Comparison of ENCODE assay signal across 9 cellular contexts in the genomic region with DNA sequence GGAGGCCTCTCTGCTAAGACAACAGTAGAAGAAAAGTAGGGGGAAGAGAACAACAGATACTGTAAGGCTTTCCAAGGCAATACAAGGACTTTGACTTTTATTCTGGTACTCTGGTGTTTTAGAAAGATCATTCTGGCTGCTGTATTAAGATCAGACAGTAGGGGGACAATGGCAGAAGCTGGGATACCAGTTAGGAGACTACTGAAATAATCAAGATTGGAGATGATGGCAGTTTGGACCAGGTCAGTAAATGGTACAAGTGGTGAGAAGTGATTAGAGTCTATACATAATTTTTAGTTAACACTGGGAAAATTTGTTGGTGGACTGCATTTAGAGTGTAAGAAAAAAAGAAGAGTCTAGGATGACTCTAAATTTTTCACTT.
DNase-seq lines count a peak whose midpoint lies in the region; TF ChIP-seq lines count a peak whose summit lies in the region.
"Had no signal": no experiment of that assay in that cellular context is flagged by ENCODE, and none has a peak within 500 bp of the region (broad histone marks: within the 10 kb centered on the region; RNA-seq: fewer than 3 reads in every experiment).

No MANE protein-coding gene starts in this region.

- H3K9me3 ChIP-seq in Peyer's patch: no peaks in the 10 kb centered on the region
- H3K9me3 ChIP-seq in stomach: no peaks in the 10 kb centered on the region
- no peaks in the 10 kb centered on the region for H3K9me3 ChIP-seq in testis
- H3K9me3 ChIP-seq: SJCRH30 had no signal

- DNase-seq in DMS 273 treated with DMSO at 0.1 percent for 48 hours (lab: John Stamatoyannopoulos, UW) (peak; percentile 1), HCEC 1CT (peak; percentile 29), Peyer's patch (no peak), fibroblast of mammary gland (ENCODE audit: low read depth) (peak; percentile 50), stomach (no peak), hippocampal formation (lab: John Stamatoyannopoulos, UW) (no peak), nucleus accumbens (lab: John Stamatoyannopoulos, UW) (no peak), testis (no peak)

- H3K27ac ChIP-seq in Peyer's patch (no peak overlapping the region), stomach (no peak overlapping the region), testis (no peak overlapping the region)
- H3K27ac ChIP-seq: SJCRH30 had no signal

- H3K36me3 ChIP-seq in Peyer's patch (peaks cover 0 to 54% (median 0%) of the 10 kb centered on the region in 3 donors), stomach (peaks cover 8 to 90% (median 89%) of the 10 kb centered on the region in 4 donors), testis (ENCODE audit: low read depth, missing control alignments) (no peaks in the 10 kb centered on the region)
- H3K36me3 ChIP-seq: SJCRH30 had no signal

- intact Hi-C loops in stomach (cut with DNase I; ENCODE audit: low total_unique reads) (no loop called here), testis (cut with DNase I; ENCODE audit: low total_unique reads) (no loop called here)

- H3K4me3 ChIP-seq in Peyer's patch (no peak overlapping the region), fibroblast of mammary gland (ENCODE audit: control insufficient read depth, low read depth, low read length) (no peak overlapping the region), stomach (no peak overlapping the region), testis (no peak overlapping the region)
- H3K4me3 ChIP-seq: SJCRH30 had no signal

- TF ChIP-seq CTCF in Peyer's patch (IDR thresholded peaks at IDR 0.05): peak in 4 of 6 experiments; percentile 35 to 58 (median 54)
- peak; percentile 75 for TF ChIP-seq CTCF in fibroblast of mammary gland (conservative IDR thresholded peaks at IDR 0.05; ENCODE audit: control insufficient read depth, insufficient read depth, low read depth, low read length)
- peak in 4 of 7 experiments; percentile 11 to 29 (median 23) for TF ChIP-seq CTCF in stomach (IDR thresholded peaks at IDR 0.05)
- peak in 1 of 3 experiments; percentile 46 for TF ChIP-seq CTCF in testis (IDR thresholded peaks at IDR 0.05)

- no peaks in the 10 kb centered on the region for H3K27me3 ChIP-seq in Peyer's patch
- no peaks in the 10 kb centered on the region for H3K27me3 ChIP-seq in stomach
- H3K27me3 ChIP-seq in testis: no peaks in the 10 kb centered on the region
- H3K27me3 ChIP-seq: SJCRH30 had no signal

- H3K4me1 ChIP-seq in Peyer's patch: no peaks in the 10 kb centered on the region
- peaks cover 0 to 9% (median 4%) of the 10 kb centered on the region in 4 donors for H3K4me1 ChIP-seq in stomach
- H3K4me1 ChIP-seq in testis: no peaks in the 10 kb centered on the region
- H3K4me1 ChIP-seq: SJCRH30 had no signal

- no peak for TF ChIP-seq POLR2A in Peyer's patch (IDR thresholded peaks at IDR 0.05)
- no peak for TF ChIP-seq POLR2A in stomach (IDR thresholded peaks at IDR 0.05)
- no peak for TF ChIP-seq POLR2A in testis (IDR thresholded peaks at IDR 0.05)

- no peak for TF ChIP-seq EP300 in stomach (IDR thresholded peaks at IDR 0.05)

Comparison
In these comparisons a context has a peak if more than half of its experiments do, and no peak if none do; other contexts are left out.
1. DNase-seq: peak in DMS 273 treated with DMSO at 0.1 percent for 48 hours (single experiment), HCEC 1CT (single experiment) and fibroblast of mammary gland (single experiment); none in Peyer's patch (0 of 3), stomach (single experiment), hippocampal formation (0 of 2), nucleus accumbens (0 of 56) and testis (single experiment).